Comparison of ENCODE assay signal across 9 cellular contexts in genomic region chr3:14431928-14432834, GRCh38. TPM values are rescaled to one million over a fixed set of nuclear protein-coding genes. Genes with fewer than 3 reads are reported as not detected.
DNase-seq lines count a peak whose midpoint lies in the region; ATAC-seq, FAIRE-seq and TF ChIP-seq lines count a peak whose summit lies in the region.
"Had no signal": no experiment of that assay in that cellular context is flagged by ENCODE, and none has a peak within 500 bp of the region (broad histone marks: within the 10 kb centered on the region; RNA-seq: fewer than 3 reads in every experiment).

No MANE protein-coding gene starts in this region.

- ATAC-seq in HG02938 (IDR thresholded peaks at IDR 0.05; ENCODE audit: unreplicated experiment) = peak; percentile 81

- H2BK12ac ChIP-seq in H1 (ENCODE audit: low read depth, low read length) = no peak overlapping the region

- H3K79me2 ChIP-seq in H1 (ENCODE audit: control insufficient read depth in 1 of 2, insufficient read depth in 2 of 2, low read length in 2 of 2) = peaks cover 4 to 80% of the 10 kb centered on the region in 2 experiments; a peak in 3 of 4 replicates

- DNase-seq in DMS153 treated with DMSO at 0.1 percent for 48 hours (lab: John Stamatoyannopoulos, UW; ENCODE audit: unreplicated experiment) = peak; percentile 25
- no peak for DNase-seq in DMS153 (lab: John Stamatoyannopoulos, UW)
- peak; percentile 21 for DNase-seq in NK-92 (lab: John Stamatoyannopoulos, UW; ENCODE audit: unreplicated experiment)
- DNase-seq in activated CD8-positive, alpha-beta memory T cell treated with anti-CD3 and anti-CD28 coated beads for 24 hours = peak; percentile 94
- no peak for DNase-seq in H1 (ENCODE audit: low read depth in 1 of 2, low spot score in 2 of 2)
- DNase-seq in stimulated activated CD8-positive, alpha-beta memory T cell treated with anti-CD3 and anti-CD28 coated beads, Interleukin-7, amount 100 ng/mL, for 24 hours (ENCODE audit: low read depth) = peak; percentile 88

- TF ChIP-seq EP300 in H1 (IDR thresholded peaks at IDR 0.05; ENCODE audit: borderline replicate concordance in 1 of 2, low read depth in 2 of 2, low read length in 2 of 2) = no peak

- H3K4ac ChIP-seq in H1 (replicated peaks; ENCODE audit: insufficient read length, low read depth, low read length) = no peak overlapping the region

- TF ChIP-seq POLR2A in H1 (IDR thresholded peaks at IDR 0.05; ENCODE audit: control extremely low read depth in 1 of 2, low read depth in 2 of 2, low read length in 2 of 2) = no peak

- POLR2A ChIA-PET in H1 (lab: Charles Lee; ENCODE audit: partially characterized antibody) = interaction anchor here (0.9 to 1.6 kb wide), 6 partner anchors 9 to 30 kb away, joined by 3 to 8 read pairs (median 3); partner anchors contain the start of gene SLC6A6

- H3K27ac ChIP-seq in H1 (ENCODE audit: low read depth, low read length) (no peak overlapping the region; the same call in 1 of the 2 replicates), mucosa of rectum (ENCODE audit: low read depth in 2 of 2, low read length in 2 of 2) (peak overlapping the region; percentile 26 to 89)

- H3K4me1 ChIP-seq in H1 (replicated peaks in 1 of 4; ENCODE audit: control insufficient read depth in 3 of 4, insufficient read depth in 4 of 4, low read length in 3 of 4) (peaks cover 0 to 18% (median 5%) of the 10 kb centered on the region in 4 experiments; a peak in 5 of 7 replicates), mucosa of rectum (ENCODE audit: control insufficient read depth in 2 of 2, insufficient read depth in 2 of 2, low read length in 2 of 2) (peaks cover 36 to 51% of the 10 kb centered on the region in 2 donors)

- no peaks in the 10 kb centered on the region for H3K23me2 ChIP-seq in H1 (ENCODE audit: low read depth, low read length)

- H3K18ac ChIP-seq in H1 (ENCODE audit: extremely low read depth, low read length) = no peak overlapping the region

- no peaks in the 10 kb centered on the region for H3K27me3 ChIP-seq in H1 (replicated peaks in 1 of 4; ENCODE audit: control insufficient read depth in 3 of 4, extremely low read depth in 1 of 4, insufficient read depth in 3 of 4, low read length in 3 of 4)
- no peaks in the 10 kb centered on the region for H3K27me3 ChIP-seq in mucosa of rectum (ENCODE audit: control insufficient read depth in 2 of 2, insufficient read depth in 2 of 2, low read length in 2 of 2)

- H3K36me3 ChIP-seq in H1 (ENCODE audit: control insufficient read depth in 2 of 4, insufficient read depth in 4 of 4, low read length in 3 of 4) (no peaks in the 10 kb centered on the region), mucosa of rectum (ENCODE audit: control insufficient read depth in 2 of 2, insufficient read depth in 2 of 2, low read length in 2 of 2) (no peaks in the 10 kb centered on the region)

- no peak overlapping the region for H4K5ac ChIP-seq in H1 (ENCODE audit: insufficient read length, low read depth, low read length)

- no peak overlapping the region for H3K4me2 ChIP-seq in H1 (ENCODE audit: insufficient read depth in 1 of 2, low read depth in 2 of 2, low read length in 2 of 2)

- no peak overlapping the region for H2BK20ac ChIP-seq in H1 (ENCODE audit: low read length)

- peaks cover 29% of the 10 kb centered on the region for H3K79me1 ChIP-seq in H1 (ENCODE audit: low read depth, low read length)

- H3K14ac ChIP-seq in H1 (ENCODE audit: insufficient read length) = no peak overlapping the region

- no peak overlapping the region for H3K23ac ChIP-seq in H1 (ENCODE audit: insufficient read length)

- TF ChIP-seq RAD21 in H1 (IDR thresholded peaks at IDR 0.05 in 1 of 2, conservative IDR thresholded peaks at IDR 0.05 in 1 of 2; ENCODE audit: low read depth in 2 of 2, low read length in 2 of 2) = no peak

- 0 out of 2 replicates have a peak overlapping the region, but pooled peaks have one; percentile 6 for H4K8ac ChIP-seq in H1 (ENCODE audit: extremely low read depth, insufficient read depth, low read length)

- FAIRE-seq in H1 (lab: Jason Lieb, UNC) = no peak
- FAIRE-seq: A204.1 had no signal

- no peak overlapping the region for H3K56ac ChIP-seq in H1 (replicated peaks; ENCODE audit: insufficient read length, low read depth, low read length)

- no peak overlapping the region for H4K91ac ChIP-seq in H1 (replicated peaks; ENCODE audit: insufficient read length, low read length)

- H2AK5ac ChIP-seq in H1 (ENCODE audit: low read depth, low read length) = no peak overlapping the region

- WGBS in H1 (ENCODE audit: extremely low coverage in 1 of 2, insufficient coverage in 1 of 2, insufficient read length in 1 of 2, insufficient replicate concordance in 2 of 2, low coverage in 1 of 2, low lambda C conversion rate in 2 of 2, missing lambda C conversion rate in 1 of 2), 2 experiments = 85% methylated on average over 14 of the region's 14 CpGs; no CpG with 5 or more reads in 1 of the 2 experiments

- H2BK120ac ChIP-seq in H1 (replicated peaks; ENCODE audit: low read depth, low read length) = no peak overlapping the region

- CTCF ChIA-PET in H1 (lab: Charles Lee; ENCODE audit: partially characterized antibody) = interaction anchor here (0.6 to 4.1 kb wide), 21 partner anchors 8 to 542 kb away, joined by 3 to 16 read pairs (median 4); no protein-coding TSS in a partner anchor

- no peak overlapping the region for H3K9ac ChIP-seq in H1 (replicated peaks in 1 of 4; ENCODE audit: extremely low read depth in 1 of 4, low read depth in 3 of 4, low read length in 3 of 4)
- peak overlapping the region; percentile 48 to 49 for H3K9ac ChIP-seq in mucosa of rectum (ENCODE audit: low read depth in 1 of 2, low read length in 2 of 2)

- no peak for TF ChIP-seq CTCF in H1 (IDR thresholded peaks at IDR 0.05; ENCODE audit: control extremely low read depth in 1 of 3, insufficient read depth in 1 of 3, low read depth in 1 of 3, low read length in 3 of 3)

- H2BK5ac ChIP-seq in H1 (ENCODE audit: low read depth, low read length) = no peak overlapping the region

- no peaks in the 10 kb centered on the region for H3K9me3 ChIP-seq in H1 (ENCODE audit: insufficient read depth in 2 of 2, low read depth in 1 of 2, low read length in 1 of 2)
- H3K9me3 ChIP-seq in mucosa of rectum (ENCODE audit: control insufficient read depth in 2 of 2, low read length in 2 of 2) = no peaks in the 10 kb centered on the region

- H3K4me3 ChIP-seq in H1 (ENCODE audit: extremely low read depth in 1 of 4, insufficient read depth in 2 of 4, low read depth in 3 of 4, low read length in 4 of 4) = no peak overlapping the region
- H3K4me3 ChIP-seq in mucosa of rectum (ENCODE audit: low read length in 2 of 2) = peak overlapping the region in 1 of 2 donors; percentile 46

- peaks cover 11 to 54% of the 10 kb centered on the region in 2 experiments for H4K20me1 ChIP-seq in H1 (replicated peaks in 1 of 2; ENCODE audit: control insufficient read depth in 1 of 2, insufficient read depth in 2 of 2, low read length in 2 of 2)

- no peak overlapping the region for H2AFZ ChIP-seq in H1 (ENCODE audit: low read length)

- no peak overlapping the region for H2BK15ac ChIP-seq in H1 (ENCODE audit: low read length)

TF ChIP-seq in H1, 55 proteins besides CTCF, POLR2A, EP300 and RAD21:
- TF ChIP-seq JUND (IDR thresholded peaks at IDR 0.05; ENCODE audit: low read length) (peak; percentile 27; the same call in 1 of the 2 replicates), CHD2 (IDR thresholded peaks at IDR 0.05; ENCODE audit: low read length) (no peak), KDM1A (IDR thresholded peaks at IDR 0.05; ENCODE audit: borderline replicate concordance, low read length) (0 out of 2 replicates have a peak, but pooled peaks have one; percentile 18)
TF ChIP-seq in H1: peak in this region for 2.

RNA-seq across cellular contexts. Expression of gene SLC6A6, which starts 29.8 kb away (rescaled TPM):
- 140 and 144 TPM in 2 replicates for total RNA-seq in H1 (2021; fragmentation: NEBNext Ultra II Directional; extraction: Animal tissue kit (Norgen Biotek cat#: 25700))
- polyA plus RNA-seq in H1 (2011; rRNA removed) = 66.2 and 77.8 TPM in 2 replicates
- polyA plus RNA-seq in H1 (2011; cell fraction: cytosol; rRNA removed) = 69.0 TPM
- 164 TPM for polyA plus RNA-seq in H1 (2011; cell fraction: nucleus; rRNA removed)
- 61.4 to 78.1 TPM (median 74.2 TPM) in 4 replicates for polyA plus RNA-seq in H1 (2012, experiment 1 of 2)
- polyA plus RNA-seq in H1 (2012, experiment 2 of 2) = 45.2 TPM
- 158 TPM for polyA plus RNA-seq in H1 (2013, experiment 1 of 2)
- polyA plus RNA-seq in H1 (2013, experiment 2 of 2) = 135 TPM
- 242 and 245 TPM in 2 replicates for polyA minus RNA-seq in H1 (2011; rRNA and poly(A)+ RNA removed)
- polyA minus RNA-seq in H1 (2011; cell fraction: cytosol; rRNA and poly(A)+ RNA removed) = 135 TPM
- polyA minus RNA-seq in H1 (2011; cell fraction: nucleus; rRNA and poly(A)+ RNA removed) = 104 TPM

Comparison
In these comparisons a context has a peak if more than half of its experiments do, and no peak if none do; other contexts are left out.
1. DNase-seq: peak in DMS153 treated with DMSO at 0.1 percent for 48 hours (single experiment), NK-92 (single experiment), activated CD8-positive, alpha-beta memory T cell treated with anti-CD3 and anti-CD28 coated beads for 24 hours (single experiment) and stimulated activated CD8-positive, alpha-beta memory T cell treated with anti-CD3 and anti-CD28 coated beads, Interleukin-7, amount 100 ng/mL, for 24 hours (single experiment); none in DMS153 (single experiment) and H1 (0 of 2).
2. H3K9ac ChIP-seq: peak in mucosa of rectum (2 of 2); none in H1 (0 of 4).